ENCODE assay signal across 8 cellular contexts in the genomic region with DNA sequence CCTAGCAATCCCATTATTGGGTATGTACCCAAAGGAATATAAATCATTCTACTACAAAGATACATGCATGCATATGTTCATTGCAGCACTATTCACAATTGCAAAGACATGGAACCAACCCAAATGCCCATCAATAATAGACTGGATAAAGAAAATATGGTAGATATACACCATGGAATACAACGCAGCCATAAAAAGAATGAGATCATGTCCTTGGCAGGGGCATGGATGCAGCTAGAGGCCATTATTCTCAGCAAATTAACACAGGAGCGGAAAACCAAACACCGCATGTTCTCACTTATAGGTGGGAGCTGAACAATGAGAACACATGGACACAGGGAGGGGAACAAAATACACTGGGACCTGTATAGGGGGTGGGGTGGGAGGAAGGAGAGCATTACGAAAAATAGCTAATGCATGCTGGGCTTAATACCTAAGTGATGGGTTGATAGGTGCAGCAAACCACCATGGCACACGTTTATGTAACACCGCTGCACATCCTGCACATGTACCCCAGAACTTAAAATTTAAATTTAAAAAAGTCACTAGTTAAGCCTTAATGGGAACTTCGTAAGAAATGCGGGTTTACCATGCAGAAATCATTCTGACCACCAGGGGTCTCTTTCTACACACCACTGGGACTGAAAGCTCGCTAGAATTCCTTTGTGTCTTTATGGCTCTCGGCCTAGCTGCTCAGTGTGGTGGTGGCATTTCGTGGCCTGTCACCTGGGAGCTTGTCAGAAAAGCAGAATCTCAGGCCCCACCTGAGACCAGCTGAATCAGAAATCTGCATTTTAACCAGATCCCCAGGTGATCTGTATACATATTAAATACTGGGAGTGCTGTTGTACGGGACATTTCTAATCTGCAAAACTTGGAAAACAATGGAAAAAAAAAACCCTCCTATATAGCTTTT. TPM values are rescaled to one million over a fixed set of nuclear protein-coding genes. Genes with fewer than 3 reads are reported as not detected.
A peak's percentile ranks its signal among the peaks of the same experiment; 100 is the strongest.
DNase-seq lines count a peak whose midpoint lies in the region; ATAC-seq and TF ChIP-seq lines count a peak whose summit lies in the region.
"Not testable (repeated sequence)": the region's sequence is repeated elsewhere in the genome, so short reads cannot be mapped to it uniquely, and the experiment has no call there.

No MANE protein-coding gene starts in this region.

- not testable (repeated sequence) for H3K4me1 ChIP-seq in lower lobe of right lung

- H3K36me3 ChIP-seq in lower lobe of right lung: not testable (repeated sequence)

- TF ChIP-seq CTCF in Calu3 (IDR thresholded peaks at IDR 0.05; ENCODE audit: unreplicated experiment): peak; percentile 68
- TF ChIP-seq CTCF in lower lobe of right lung (IDR thresholded peaks at IDR 0.05): peak; percentile 89

- not testable (repeated sequence) for H3K27ac Mint-ChIP-seq in Calu3 (ENCODE audit: unreplicated experiment); activated CD4-positive, alpha-beta memory T cell treated with anti-CD3 and anti-CD28 coated beads, Interleukin-2, amount 10 ng/mL, durations not matched to agents 7 days and 5 days

- intact Hi-C loops in Calu3 (cut with micrococcal nuclease; ENCODE audit: unreplicated experiment): loop anchor here (2.0 to 10.0 kb wide), 4 partner anchors 61 to 339 kb away; no protein-coding TSS in a partner anchor
- intact Hi-C loops in lower lobe of right lung (cut with DNase I): not testable (repeated sequence)

- H3K4me3 ChIP-seq in lower lobe of right lung: not testable (repeated sequence)

- not testable (repeated sequence) for BruUV-seq in Calu3 (replicated peaks; lab: Mats Ljungman, UMichigan)

- not testable (repeated sequence) for H3K27me3 Mint-ChIP-seq in Calu3 (ENCODE audit: unreplicated experiment); activated CD4-positive, alpha-beta memory T cell treated with anti-CD3 and anti-CD28 coated beads, Interleukin-2, amount 10 ng/mL, durations not matched to agents 7 days and 5 days

- peak; percentile 65 for DNase-seq in Calu3
- DNase-seq in HuH-7 (ENCODE audit: low spot score): peak; percentile 38
- peak; percentile 32 for DNase-seq in NCI-H82 treated with DMSO at 0.1 percent for 48 hours (lab: John Stamatoyannopoulos, UW; ENCODE audit: unreplicated experiment)
- DNase-seq in activated CD4-positive, alpha-beta memory T cell treated with anti-CD3 and anti-CD28 coated beads, Interleukin-2, amount 10 ng/mL, durations not matched to agents 7 days and 5 days: peak; percentile 39
- peak; percentile 84 to 95 for DNase-seq in dermis microvascular lymphatic vessel endothelial cell (ENCODE audit: low read depth in 2 of 2)
- DNase-seq in lower lobe of right lung: not testable (repeated sequence)
- DNase-seq in stimulated activated CD8-positive, alpha-beta memory T cell treated with anti-CD3 and anti-CD28 coated beads, Interleukin-12 subunit alpha, Interleukin-12 subunit beta, amount 100 ng/mL, for 1 hour (ENCODE audit: low read depth): peak; percentile 6

- H3K4me1 Mint-ChIP-seq in Calu3 (ENCODE audit: low read depth, unreplicated experiment); activated CD4-positive, alpha-beta memory T cell treated with anti-CD3 and anti-CD28 coated beads, Interleukin-2, amount 10 ng/mL, durations not matched to agents 7 days and 5 days: not testable (repeated sequence)

- CTCF ChIA-PET in Calu3 (lab: Charles Lee): interaction anchor here (0.7 to 1.7 kb wide), 8 partner anchors 8 to 385 kb away, joined by 3 to 10 read pairs (median 3); a partner anchor contains a TSS
- CTCF ChIA-PET in activated CD4-positive, alpha-beta memory T cell treated with anti-CD3 and anti-CD28 coated beads, Interleukin-2, amount 10 ng/mL, durations not matched to agents 7 days and 5 days (lab: Charles Lee): interaction anchor here (0.7 to 3.5 kb wide), 24 partner anchors 9 to 724 kb away, joined by 3 to 35 read pairs (median 4); a partner anchor contains a TSS

- H3K27ac ChIP-seq in lower lobe of right lung: not testable (repeated sequence)

- H3K27me3 ChIP-seq in lower lobe of right lung (ENCODE audit: low read depth): not testable (repeated sequence)

- ATAC-seq in GM21423 (IDR thresholded peaks at IDR 0.05; ENCODE audit: unreplicated experiment) (peak; percentile 86), lower lobe of right lung (peak; percentile 87 to 88)

- H3K36me3 Mint-ChIP-seq in Calu3 (ENCODE audit: insufficient read depth, unreplicated experiment); activated CD4-positive, alpha-beta memory T cell treated with anti-CD3 and anti-CD28 coated beads, Interleukin-2, amount 10 ng/mL, durations not matched to agents 7 days and 5 days (ENCODE audit: low read depth): not testable (repeated sequence)

- H3K9me3 ChIP-seq in lower lobe of right lung: not testable (repeated sequence)

- H3K9me3 Mint-ChIP-seq in Calu3 (ENCODE audit: low read depth, unreplicated experiment); activated CD4-positive, alpha-beta memory T cell treated with anti-CD3 and anti-CD28 coated beads, Interleukin-2, amount 10 ng/mL, durations not matched to agents 7 days and 5 days: not testable (repeated sequence)

- not testable (repeated sequence) for H3K4me3 Mint-ChIP-seq in Calu3 (ENCODE audit: low read depth, unreplicated experiment); activated CD4-positive, alpha-beta memory T cell treated with anti-CD3 and anti-CD28 coated beads, Interleukin-2, amount 10 ng/mL, durations not matched to agents 7 days and 5 days

- POLR2A ChIA-PET in activated CD4-positive, alpha-beta memory T cell treated with anti-CD3 and anti-CD28 coated beads, Interleukin-2, amount 10 ng/mL, durations not matched to agents 7 days and 5 days (lab: Charles Lee): interaction anchor here (0.9 to 1.0 kb wide), 3 partner anchors 251 to 339 kb away, joined by 3 read pairs; no protein-coding TSS in a partner anchor

RNA-seq across cellular contexts. Expression of a gene that starts 9.5 kb away (rescaled TPM):
- total RNA-seq in Calu3 (2022) (2.3 and 6.2 TPM in 2 replicates), dermis microvascular lymphatic vessel endothelial cell (321 and 371 TPM in 2 replicates), lower lobe of right lung (47.5 TPM)
- not detected for total RNA-seq in activated CD4-positive, alpha-beta memory T cell treated with anti-CD3 and anti-CD28 coated beads, Interleukin-2, amount 10 ng/mL, durations not matched to agents 7 days and 5 days

RNA-seq across cellular contexts. Expression of a gene that starts 39.6 kb away (rescaled TPM):
- total RNA-seq in Calu3 (2022) (27.3 and 36.6 TPM in 2 replicates), dermis microvascular lymphatic vessel endothelial cell (27.3 and 36.3 TPM in 2 replicates), lower lobe of right lung (28.2 TPM)
- 10 to 100 TPM; 45.5 to 53.9 TPM for total RNA-seq in activated CD4-positive, alpha-beta memory T cell treated with anti-CD3 and anti-CD28 coated beads, Interleukin-2, amount 10 ng/mL, durations not matched to agents 7 days and 5 days

RNA-seq across cellular contexts. Expression of a gene that starts 53.6 kb away (rescaled TPM):
- total RNA-seq in Calu3 (2022) (0.12 TPM in 1 of 2 replicates, not detected in the other), dermis microvascular lymphatic vessel endothelial cell (under 0.01 and 0.13 TPM in 2 replicates), lower lobe of right lung (0.32 TPM)
- total RNA-seq in activated CD4-positive, alpha-beta memory T cell treated with anti-CD3 and anti-CD28 coated beads, Interleukin-2, amount 10 ng/mL, durations not matched to agents 7 days and 5 days: under 1 TPM in 1 of 2 experiments, not detected in 1; 0.08 TPM
